ENCODE assay signal across 1 cellular context in the genomic region with DNA sequence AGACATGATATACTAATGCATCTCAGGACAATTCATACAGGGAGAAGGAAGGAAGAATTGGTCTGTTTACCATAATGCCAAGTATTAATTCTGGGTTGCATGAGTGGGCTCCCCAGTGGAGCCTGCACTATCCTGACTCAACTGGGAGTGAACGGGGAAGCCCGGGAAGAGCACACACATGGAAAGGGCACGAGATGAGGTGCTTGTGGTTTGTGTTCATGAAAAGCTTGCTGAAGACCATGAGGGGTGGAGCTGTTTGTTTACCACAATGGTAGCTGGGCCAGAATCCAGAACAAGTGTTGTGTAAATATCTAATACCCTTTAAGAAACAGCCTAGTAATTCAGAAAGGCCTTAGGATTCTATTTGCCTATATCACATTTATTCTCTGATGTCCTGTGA.
TF ChIP-seq lines count a peak whose summit lies in the region.

No MANE protein-coding gene starts in this region.

TF ChIP-seq in HepG2, 621 proteins besides CTCF, POLR2A, EP300 and RAD21 (continued from another document):
- no peak for TF ChIP-seq ZFP36 (IDR thresholded peaks at IDR 0.05; ENCODE audit: borderline replicate concordance, low read depth, low read length, partially characterized antibody)
